Comparison of ENCODE assay signal across 19 cellular contexts in genomic region chr1:36070349-36070748, GRCh38. TPM values are rescaled to one million over a fixed set of nuclear protein-coding genes. Genes with fewer than 3 reads are reported as not detected.
"Had no signal": no experiment of that assay in that cellular context is flagged by ENCODE, and none has a peak within 500 bp of the region (broad histone marks: within the 10 kb centered on the region; RNA-seq: fewer than 3 reads in every experiment).

No MANE protein-coding gene starts in this region.

- H3K4me1 ChIP-seq: sigmoid colon, upper lobe of left lung had no signal

- H3K27ac Mint-ChIP-seq: activated CD4-positive, alpha-beta T cell treated with anti-CD3 and anti-CD28 coated beads for 36 hours; activated CD8-positive, alpha-beta T cell treated with anti-CD3 and anti-CD28 coated beads, Interleukin-2, amount 10 ng/mL, durations not matched to agents 7 days and 5 days; activated naive CD4-positive, alpha-beta T cell treated with anti-CD3 and anti-CD28 coated beads for 36 hours; activated T-helper 1 cell treated with anti-CD3 and anti-CD28 coated beads, Interleukin-12 subunit alpha, Interleukin-12 subunit beta, Interleukin-2, Interleukin-4 antibody, amounts not matched to agents 30 ng/mL and 10 ng/mL and 1 ng/mL, durations not matched to agents 14 hours and 24 hours and 36 hours; stimulated activated naive B cell treated with anti-CD40 and anti-IgM and Interleukin-4, amounts not matched to agents 10 μg/mL and 1 μg/mL and 100 μg/mL, for 72 hours had no signal

- H3K4me3 Mint-ChIP-seq: activated CD4-positive, alpha-beta T cell treated with anti-CD3 and anti-CD28 coated beads for 36 hours; activated CD8-positive, alpha-beta T cell treated with anti-CD3 and anti-CD28 coated beads, Interleukin-2, amount 10 ng/mL, durations not matched to agents 7 days and 5 days; activated naive CD4-positive, alpha-beta T cell treated with anti-CD3 and anti-CD28 coated beads for 36 hours; activated T-helper 1 cell treated with anti-CD3 and anti-CD28 coated beads, Interleukin-12 subunit alpha, Interleukin-12 subunit beta, Interleukin-2, Interleukin-4 antibody, amounts not matched to agents 30 ng/mL and 10 ng/mL and 1 ng/mL, durations not matched to agents 14 hours and 24 hours and 36 hours; neural crest cell; stimulated activated naive B cell treated with anti-CD40 and anti-IgM and Interleukin-4, amounts not matched to agents 10 μg/mL and 1 μg/mL and 100 μg/mL, for 72 hours had no signal

- H3K27me3 ChIP-seq: cardiac muscle cell, ovary, sigmoid colon, upper lobe of left lung had no signal

- H3K36me3 ChIP-seq: cardiac muscle cell, ovary, upper lobe of left lung had no signal

- H3K36me3 Mint-ChIP-seq: stimulated activated naive B cell treated with anti-CD40 and anti-IgM and Interleukin-4, amounts not matched to agents 10 μg/mL and 1 μg/mL and 100 μg/mL, for 72 hours had no signal

- H3K27ac ChIP-seq: cardiac muscle cell, ovary, sigmoid colon, upper lobe of left lung, VCaP had no signal

- H3K4me1 Mint-ChIP-seq: stimulated activated naive B cell treated with anti-CD40 and anti-IgM and Interleukin-4, amounts not matched to agents 10 μg/mL and 1 μg/mL and 100 μg/mL, for 72 hours had no signal

- H3K27me3 Mint-ChIP-seq: activated CD4-positive, alpha-beta T cell treated with anti-CD3 and anti-CD28 coated beads for 36 hours; stimulated activated naive B cell treated with anti-CD40 and anti-IgM and Interleukin-4, amounts not matched to agents 10 μg/mL and 1 μg/mL and 100 μg/mL, for 72 hours had no signal

- ATAC-seq: activated CD4-positive, alpha-beta T cell treated with anti-CD3 and anti-CD28 coated beads for 36 hours; activated CD8-positive, alpha-beta T cell treated with anti-CD3 and anti-CD28 coated beads, Interleukin-2, amount 10 ng/mL, durations not matched to agents 7 days and 5 days; stimulated activated naive B cell treated with anti-CD40 and anti-IgM and Interleukin-4, amounts not matched to agents 10 μg/mL and 1 μg/mL and 100 μg/mL, for 72 hours had no signal

- H3K9me3 Mint-ChIP-seq: activated naive CD4-positive, alpha-beta T cell treated with anti-CD3 and anti-CD28 coated beads for 36 hours; activated T-helper 1 cell treated with anti-CD3 and anti-CD28 coated beads, Interleukin-12 subunit alpha, Interleukin-12 subunit beta, Interleukin-2, Interleukin-4 antibody, amounts not matched to agents 30 ng/mL and 10 ng/mL and 1 ng/mL, durations not matched to agents 14 hours and 24 hours and 36 hours; neural crest cell; stimulated activated naive B cell treated with anti-CD40 and anti-IgM and Interleukin-4, amounts not matched to agents 10 μg/mL and 1 μg/mL and 100 μg/mL, for 72 hours had no signal

- H3K4me3 ChIP-seq: cardiac muscle cell, ovary, sigmoid colon, upper lobe of left lung had no signal

- FAIRE-seq: astrocyte, colon, frontal cortex, keratinocyte had no signal

- DNase-seq: activated CD4-positive, alpha-beta T cell treated with anti-CD3 and anti-CD28 coated beads for 36 hours; activated CD8-positive, alpha-beta T cell treated with anti-CD3 and anti-CD28 coated beads, Interleukin-2, amount 10 ng/mL, durations not matched to agents 7 days and 5 days; activated naive CD4-positive, alpha-beta T cell treated with anti-CD3 and anti-CD28 coated beads for 36 hours; effector CD4-positive, alpha-beta T cell; ovary; sigmoid colon; stimulated activated CD4-positive, alpha-beta T cell treated with anti-CD3 and anti-CD28 coated beads, Interleukin-2, amount 100 ng/mL, for 24 hours; stimulated activated naive B cell treated with anti-CD40 and anti-IgM and Interleukin-4, amounts not matched to agents 10 μg/mL and 1 μg/mL and 100 μg/mL, for 72 hours; T1000; upper lobe of left lung had no signal

- H3K9me3 ChIP-seq: ovary, sigmoid colon, upper lobe of left lung had no signal

RNA-seq across cellular contexts. Expression of gene TEKT2, which starts 13.5 kb away (rescaled TPM):
- total RNA-seq: activated CD8-positive, alpha-beta T cell treated with anti-CD3 and anti-CD28 coated beads, Interleukin-2, amount 10 ng/mL, durations not matched to agents 7 days and 5 days; activated naive CD4-positive, alpha-beta T cell treated with anti-CD3 and anti-CD28 coated beads for 36 hours had no signal
- polyA plus RNA-seq: liver had no signal
